In genomic region chr6:56652231-56652630, GRCh38 we compare ENCODE assay signal across 13 cellular contexts. TPM values are rescaled to one million over a fixed set of nuclear protein-coding genes. Genes with fewer than 3 reads are reported as not detected.
DNase-seq lines count a peak whose midpoint lies in the region; ATAC-seq, FAIRE-seq and TF ChIP-seq lines count a peak whose summit lies in the region.
"Had no signal": no experiment of that assay in that cellular context is flagged by ENCODE, and none has a peak within 500 bp of the region (broad histone marks: within the 10 kb centered on the region; RNA-seq: fewer than 3 reads in every experiment).

No MANE protein-coding gene starts in this region.

- H3K27ac ChIP-seq in HepG2 (ENCODE audit: extremely low read length, insufficient read depth, low read length) (no peak overlapping the region), right lobe of liver (no peak overlapping the region), mammary epithelial cell (ENCODE audit: insufficient read depth, low read depth, low read length) (peak overlapping the region; percentile 95), testis (no peak overlapping the region)

- H3K9me3 ChIP-seq in HepG2 (ENCODE audit: low read length) (no peaks in the 10 kb centered on the region), right lobe of liver (no peaks in the 10 kb centered on the region), mammary epithelial cell (replicated peaks; ENCODE audit: insufficient read depth, low read length) (no peaks in the 10 kb centered on the region), testis (no peaks in the 10 kb centered on the region)

- no TSS peak for BruUV-seq in HepG2 (replicated peaks; lab: Mats Ljungman, UMichigan)
- BruUV-seq in mammary epithelial cell (replicated peaks; lab: Mats Ljungman, UMichigan), result no TSS peak

- H3K4me2 ChIP-seq in HepG2 (ENCODE audit: low read depth, low read length) (no peak overlapping the region), mammary epithelial cell (ENCODE audit: insufficient read depth, low read depth, low read length) (peak overlapping the region; percentile 85)

- H3K27me3 ChIP-seq in HepG2 (ENCODE audit: control insufficient read depth in 1 of 2, insufficient read depth in 2 of 2, low read length in 2 of 2) (no peaks in the 10 kb centered on the region), right lobe of liver (no peaks in the 10 kb centered on the region), mammary epithelial cell (ENCODE audit: insufficient read depth, low read length) (no peaks in the 10 kb centered on the region), testis (no peaks in the 10 kb centered on the region)

- H3K79me2 ChIP-seq in HepG2 (ENCODE audit: insufficient read depth, low read length) (no peaks in the 10 kb centered on the region), mammary epithelial cell (ENCODE audit: insufficient read depth, low read length) (peaks cover under 1% of the 10 kb centered on the region)

- ATAC-seq in HepG2 (peak; percentile 62; the same call in 2 of the 3 replicates), right lobe of liver (no peak)
- ATAC-seq in stimulated activated naive CD8-positive, alpha-beta T cell treated with anti-CD3 and anti-CD28 coated beads, Interleukin-15, amount 100 ng/mL, for 72 hours, result no peak
- ATAC-seq: activated T-cell treated with anti-CD3 and anti-CD28 coated beads, Interleukin-2, amount 50 U/mL, for 4 hours had no signal

- no peak overlapping the region for H3K27ac Mint-ChIP-seq in stimulated activated naive CD8-positive, alpha-beta T cell treated with anti-CD3 and anti-CD28 coated beads, Interleukin-15, amount 100 ng/mL, for 72 hours

- no peak overlapping the region for H3K4me3 Mint-ChIP-seq in stimulated activated naive CD8-positive, alpha-beta T cell treated with anti-CD3 and anti-CD28 coated beads, Interleukin-15, amount 100 ng/mL, for 72 hours
- H3K4me3 Mint-ChIP-seq: activated T-cell treated with anti-CD3 and anti-CD28 coated beads, Interleukin-2, amount 50 U/mL, for 4 hours had no signal

- no peak for TF ChIP-seq RAD21 in HepG2 (CRISPR knock-in tag; IDR thresholded peaks at IDR 0.05)

- POLR2A ChIA-PET in HepG2 (lab: Yijun Ruan, JAX), result interaction anchor here (1.0 to 2.2 kb wide), 5 partner anchors 10 to 76 kb away, joined by 3 to 11 read pairs (median 4); partner anchors contain the start of gene DST

- intact Hi-C loops in HepG2 (cut with micrococcal nuclease; ENCODE audit: unreplicated experiment) (no loop called here), right lobe of liver (cut with DNase I) (no loop called here), mammary epithelial cell (cut with micrococcal nuclease) (no loop called here), testis (cut with DNase I; ENCODE audit: low total_unique reads) (no loop called here)

- no peaks in the 10 kb centered on the region for H3K9me3 Mint-ChIP-seq in stimulated activated naive CD8-positive, alpha-beta T cell treated with anti-CD3 and anti-CD28 coated beads, Interleukin-15, amount 100 ng/mL, for 72 hours
- H3K9me3 Mint-ChIP-seq: activated T-cell treated with anti-CD3 and anti-CD28 coated beads, Interleukin-2, amount 50 U/mL, for 4 hours had no signal

- peaks cover 17% of the 10 kb centered on the region for H3K27me3 Mint-ChIP-seq in stimulated activated naive CD8-positive, alpha-beta T cell treated with anti-CD3 and anti-CD28 coated beads, Interleukin-15, amount 100 ng/mL, for 72 hours

- 65% methylated on average over 1 of the region's 1 CpG for WGBS in HepG2 (ENCODE audit: low lambda C conversion rate)
- WGBS in right lobe of liver (ENCODE audit: insufficient coverage, low coverage, low lambda C conversion rate, missing lambda C conversion rate), result 58% methylated on average over 1 of the region's 1 CpG
- 0% methylated on average over 1 of the region's 1 CpG for WGBS in mammary epithelial cell (ENCODE audit: low coverage, missing lambda C conversion rate)
- 55 to 82% methylated on average over 1 of the region's 1 CpG for WGBS in testis, 2 donors

- peaks cover 2 to 3% of the 10 kb centered on the region in 2 experiments; a peak in 3 of 5 replicates for H3K36me3 ChIP-seq in HepG2 (replicated peaks in 1 of 2; ENCODE audit: control insufficient read depth in 1 of 2, insufficient read depth in 2 of 2, low read length in 2 of 2)
- peaks cover 0 to 13% (median 1%) of the 10 kb centered on the region in 4 donors for H3K36me3 ChIP-seq in right lobe of liver
- no peaks in the 10 kb centered on the region for H3K36me3 ChIP-seq in mammary epithelial cell (ENCODE audit: insufficient read depth, low read length)
- H3K36me3 ChIP-seq in testis (ENCODE audit: low read depth, missing control alignments), result no peaks in the 10 kb centered on the region

- H3K9ac ChIP-seq in HepG2 (ENCODE audit: insufficient read depth, low read depth, low read length), result no peak overlapping the region
- peak overlapping the region; percentile 50 for H3K9ac ChIP-seq in mammary epithelial cell (ENCODE audit: insufficient read depth, low read length)

- H3K4me1 ChIP-seq in HepG2 (ENCODE audit: insufficient read depth, low read length), result peaks cover 60% of the 10 kb centered on the region
- peaks cover 0 to 14% (median 0%) of the 10 kb centered on the region in 4 donors for H3K4me1 ChIP-seq in right lobe of liver
- H3K4me1 ChIP-seq in mammary epithelial cell (ENCODE audit: insufficient read depth, low read length), result peaks cover 55% of the 10 kb centered on the region
- H3K4me1 ChIP-seq in testis, result no peaks in the 10 kb centered on the region

- H3K4me3 ChIP-seq in HepG2 (replicated peaks in 1 of 3; ENCODE audit: insufficient read depth in 1 of 3, low read depth in 2 of 3, low read length in 3 of 3), result no peak overlapping the region
- H3K4me3 ChIP-seq in right lobe of liver, result no peak overlapping the region
- H3K4me3 ChIP-seq in mammary epithelial cell (replicated peaks in 1 of 3; ENCODE audit: insufficient read depth in 1 of 3, low read depth in 2 of 3, low read length in 3 of 3), result peak overlapping the region in 2 of 3 experiments; percentile 19 to 37
- no peak overlapping the region for H3K4me3 ChIP-seq in testis

- H2AFZ ChIP-seq in HepG2 (ENCODE audit: low read length), result no peak overlapping the region
- H2AFZ ChIP-seq in mammary epithelial cell (ENCODE audit: low read depth, low read length), result no peak overlapping the region

- dilution Hi-C loops in mammary epithelial cell (cut with HindIII; ENCODE audit: low sequenced_read_pairs), result no loop called here

- H4K20me1 ChIP-seq in HepG2 (ENCODE audit: insufficient read depth, low read length), result no peaks in the 10 kb centered on the region
- H4K20me1 ChIP-seq in mammary epithelial cell (ENCODE audit: insufficient read depth, low read length), result no peaks in the 10 kb centered on the region

- peak; percentile 23 for FAIRE-seq in HepG2 (lab: Jason Lieb, UNC)
- no peak for FAIRE-seq in GM19239 (lab: Jason Lieb, UNC)
- FAIRE-seq: GM12891 had no signal

- TF ChIP-seq CTCF in HepG2 (CRISPR knock-in tag; IDR thresholded peaks at IDR 0.05) (no peak), right lobe of liver (IDR thresholded peaks at IDR 0.05) (no peak), mammary epithelial cell (conservative IDR thresholded peaks at IDR 0.05 in 1 of 2, IDR thresholded peaks at IDR 0.05 in 1 of 2; ENCODE audit: extremely low read depth in 1 of 2, insufficient read depth in 1 of 2, low read depth in 1 of 2, low read length in 2 of 2) (no peak), testis (IDR thresholded peaks at IDR 0.05) (no peak)

- CTCF ChIA-PET in HepG2 (lab: Yijun Ruan, JAX; ENCODE audit: low intra/inter-chr PET ratio, low total read pairs) (no interaction called here), mammary epithelial cell (lab: Charles Lee; ENCODE audit: low non-redundant PET) (no interaction called here)

- DNase-seq in HepG2 (ENCODE audit: low spot score) (peak; percentile 71), right lobe of liver (no peak), mammary epithelial cell (peak; percentile 83), myocyte (ENCODE audit: low read depth) (peak; percentile 32), testis (no peak), GM19239 (ENCODE audit: insufficient read length, low spot score) (no peak)
- no peak for DNase-seq in stimulated activated CD4-positive, alpha-beta T cell treated with anti-CD3 and anti-CD28 coated beads, Interleukin-4, amount 100 ng/mL, for 1 hour
- DNase-seq in stimulated activated naive CD8-positive, alpha-beta T cell treated with anti-CD3 and anti-CD28 coated beads, Interleukin-15, amount 100 ng/mL, for 72 hours, result no peak
- DNase-seq: activated T-cell treated with anti-CD3 and anti-CD28 coated beads, Interleukin-2, amount 50 U/mL, for 4 hours; DMS153; NCI-H1436 treated with DMSO at 0.1 percent for 48 hours; NK-92 treated with Interleukin-12 subunit alpha and Interleukin-12 subunit beta, amount 100 ng/mL, for 24 hours had no signal

- no peak for TF ChIP-seq EP300 in HepG2 (IDR thresholded peaks at IDR 0.05; ENCODE audit: low read depth in 2 of 2, low read length in 2 of 2)
- TF ChIP-seq EP300 in HepG2 (CRISPR knock-in tag; IDR thresholded peaks at IDR 0.05; ENCODE audit: borderline replicate concordance), result no peak

- no peak for TF ChIP-seq POLR2A in HepG2 (IDR thresholded peaks at IDR 0.05; ENCODE audit: insufficient read depth in 1 of 2, low read depth in 2 of 2, low read length in 2 of 2)
- no peak for TF ChIP-seq POLR2A in right lobe of liver (IDR thresholded peaks at IDR 0.05)
- TF ChIP-seq POLR2A in testis (IDR thresholded peaks at IDR 0.05), result no peak

- no peaks in the 10 kb centered on the region for H3K4me1 Mint-ChIP-seq in stimulated activated naive CD8-positive, alpha-beta T cell treated with anti-CD3 and anti-CD28 coated beads, Interleukin-15, amount 100 ng/mL, for 72 hours

- in situ Hi-C loops in HepG2 (cut with HindIII; ENCODE audit: extremely low pct_ligation_motif_present, low pct_unique_long_range_greater_than_20kb), result no loop called here
- in situ Hi-C loops in mammary epithelial cell (cut with MboI; ENCODE audit: low sequenced_read_pairs in 2 of 2), result no loop called here

RNA-seq across cellular contexts. Expression of gene DST, which starts 9.5 kb away (rescaled TPM):
- total RNA-seq in HepG2 (2016; rRNA removed; fragmentation: Illumina TruSeq; extraction: Trizol), result 61.7 and 89.0 TPM in 2 replicates
- 6.5 and 7.8 TPM in 2 replicates for total RNA-seq in HepG2 (2016; cell fraction: cytosol; rRNA removed; fragmentation: Illumina TruSeq; extraction: Trizol; ENCODE audit: low read depth)
- total RNA-seq in HepG2 (2016; cell fraction: insoluble cytoplasmic fraction; rRNA removed; fragmentation: Illumina TruSeq; extraction: Trizol), result 56.6 and 87.8 TPM in 2 replicates
- total RNA-seq in HepG2 (2016; cell fraction: membrane; rRNA removed; fragmentation: Illumina TruSeq; extraction: Trizol), result 14.8 and 16.7 TPM in 2 replicates
- 273 and 289 TPM in 2 replicates for total RNA-seq in HepG2 (2016; cell fraction: nucleus; rRNA removed; fragmentation: Illumina TruSeq; extraction: Trizol)
- polyA plus RNA-seq in HepG2 (2011; rRNA removed), result 64.4 and 77.2 TPM in 2 replicates
- polyA plus RNA-seq in HepG2 (2011; cell fraction: cytosol; rRNA removed), result 23.8 and 26.1 TPM in 2 replicates
- polyA plus RNA-seq in HepG2 (2011; cell fraction: nucleus; rRNA removed), result 197 and 231 TPM in 2 replicates
- 75.4 and 77.7 TPM in 2 replicates for polyA plus RNA-seq in HepG2 (2012)
- 2.7 and 2.9 TPM in 2 replicates for polyA plus RNA-seq in HepG2 (2016; cell fraction: cytosol; fragmentation: Illumina TruSeq; extraction: Trizol; ENCODE audit: low read depth)
- 38.0 and 39.9 TPM in 2 replicates for polyA plus RNA-seq in HepG2 (2016; cell fraction: insoluble cytoplasmic fraction; fragmentation: Illumina TruSeq; extraction: Trizol; ENCODE audit: low read depth)
- polyA plus RNA-seq in HepG2 (2016; cell fraction: membrane; fragmentation: Illumina TruSeq; extraction: Trizol; ENCODE audit: low read depth), result 5.4 and 7.5 TPM in 2 replicates
- polyA plus RNA-seq in HepG2 (2016; cell fraction: nucleus; fragmentation: Illumina TruSeq; extraction: Trizol; ENCODE audit: insufficient read depth, low read depth), result 155 and 164 TPM in 2 replicates
- polyA minus RNA-seq in HepG2 (2011; rRNA and poly(A)+ RNA removed; ENCODE audit: low replicate concordance), result 62.4 and 124 TPM in 2 replicates
- polyA minus RNA-seq in HepG2 (2011; cell fraction: cytosol; rRNA and poly(A)+ RNA removed), result 53.9 and 66.4 TPM in 2 replicates
- polyA minus RNA-seq in HepG2 (2011; cell fraction: nucleus; rRNA and poly(A)+ RNA removed), result 948 and 1,173 TPM in 2 replicates
- 100 to 1,000 TPM in 5 of 6 experiments, 10 to 100 TPM in 1; 92.1 to 207 (median 156) TPM for total RNA-seq in right lobe of liver
- 1,000 to 10,000 TPM in 1 of 2 donors, 100 to 1,000 TPM in 1; 535 to 1,158 TPM for total RNA-seq in mammary epithelial cell
- 120 TPM for polyA plus RNA-seq in mammary epithelial cell
- polyA minus RNA-seq in mammary epithelial cell, result 464 TPM
- total RNA-seq in myocyte, result 398 and 500 TPM in 2 replicates
- polyA plus RNA-seq in myocyte (2012), result 126 TPM
- total RNA-seq in testis, result 100 to 1,000 TPM; 175 to 221 TPM
- polyA plus RNA-seq in testis (ENCODE audit: insufficient read depth, low read depth, low replicate concordance), result 94.8 TPM

Comparison
In these comparisons a context has a peak if more than half of its experiments do, and no peak if none do; other contexts are left out.
1. DNase-seq: peak in HepG2 (single experiment), mammary epithelial cell (single experiment) and myocyte (single experiment); none in right lobe of liver (0 of 3), testis (single experiment), stimulated activated CD4-positive, alpha-beta T cell treated with anti-CD3 and anti-CD28 coated beads, Interleukin-4, amount 100 ng/mL, for 1 hour (single experiment), stimulated activated naive CD8-positive, alpha-beta T cell treated with anti-CD3 and anti-CD28 coated beads, Interleukin-15, amount 100 ng/mL, for 72 hours (0 of 2) and GM19239 (single experiment).
2. H3K4me3 ChIP-seq: peak in mammary epithelial cell (2 of 3); none in HepG2 (0 of 3), right lobe of liver (0 of 3) and testis (0 of 2).